8 cellular contexts compared by ENCODE assay signal in genomic region chr6:43770417-43771209, GRCh38. TPM values are rescaled to one million over a fixed set of nuclear protein-coding genes. Genes with fewer than 3 reads are reported as not detected.
DNase-seq lines count a peak whose midpoint lies in the region; ATAC-seq and TF ChIP-seq lines count a peak whose summit lies in the region.

No MANE protein-coding gene starts in this region.

- H3K27ac Mint-ChIP-seq in CD4-positive, alpha-beta T cell: no peak overlapping the region
- H3K27ac Mint-ChIP-seq in HFFc6 (peak overlapping the region; percentile 83), osteocyte (ENCODE audit: unreplicated experiment) (peak overlapping the region; percentile 87)

- peaks cover 13% of the 10 kb centered on the region for H3K4me1 ChIP-seq in cardiac muscle cell (ENCODE audit: low read depth)

- no peaks in the 10 kb centered on the region for H3K9me3 Mint-ChIP-seq in CD4-positive, alpha-beta T cell
- H3K9me3 Mint-ChIP-seq in HFFc6 (no peaks in the 10 kb centered on the region), osteocyte (ENCODE audit: unreplicated experiment) (no peaks in the 10 kb centered on the region)

- H3K27me3 ChIP-seq in CD4-positive, alpha-beta T cell (ENCODE audit: control insufficient read depth, insufficient read depth, low read length): peaks cover 28% of the 10 kb centered on the region
- H3K27me3 ChIP-seq in cardiac muscle cell: no peaks in the 10 kb centered on the region

- H3K36me3 Mint-ChIP-seq in CD4-positive, alpha-beta T cell (ENCODE audit: low read depth): no peaks in the 10 kb centered on the region
- H3K36me3 Mint-ChIP-seq in HFFc6 (ENCODE audit: low read depth) (no peaks in the 10 kb centered on the region), osteocyte (ENCODE audit: unreplicated experiment) (no peaks in the 10 kb centered on the region)

- H3K9me3 ChIP-seq in CD4-positive, alpha-beta T cell (ENCODE audit: control insufficient read depth, low read length): no peaks in the 10 kb centered on the region
- no peaks in the 10 kb centered on the region for H3K9me3 ChIP-seq in cardiac muscle cell (ENCODE audit: low read depth)

- no peak overlapping the region for H3K27ac ChIP-seq in CD4-positive, alpha-beta T cell (ENCODE audit: low read depth, low read length)
- H3K27ac ChIP-seq in adipose tissue (ENCODE audit: low read depth, low read length) (peak overlapping the region; percentile 66), cardiac muscle cell (peak overlapping the region; percentile 90)

- TF ChIP-seq CTCF in CD4-positive, alpha-beta T cell (IDR thresholded peaks at IDR 0.05): no peak
- TF ChIP-seq CTCF in HFFc6 (IDR thresholded peaks at IDR 0.05) (no peak), cardiac muscle cell (IDR thresholded peaks at IDR 0.05; ENCODE audit: low read depth, low read length) (no peak), osteocyte (IDR thresholded peaks at IDR 0.05) (no peak)

- H3K27me3 Mint-ChIP-seq in CD4-positive, alpha-beta T cell: peaks cover 44% of the 10 kb centered on the region
- H3K27me3 Mint-ChIP-seq in HFFc6 (ENCODE audit: insufficient read depth) (peaks cover 10% of the 10 kb centered on the region), osteocyte (ENCODE audit: unreplicated experiment) (peaks cover 5% of the 10 kb centered on the region)

- H3K36me3 ChIP-seq in cardiac muscle cell: peaks cover 4% of the 10 kb centered on the region

- H3K4me1 Mint-ChIP-seq in CD4-positive, alpha-beta T cell (ENCODE audit: low read depth): peaks cover 29% of the 10 kb centered on the region
- peaks cover 45% of the 10 kb centered on the region for H3K4me1 Mint-ChIP-seq in HFFc6 (ENCODE audit: low read depth)
- peaks cover 43% of the 10 kb centered on the region for H3K4me1 Mint-ChIP-seq in osteocyte (ENCODE audit: unreplicated experiment)

- whole genome bisulfite sequencing in adipose tissue, 3 donors: 0 to 1% (median 0%) methylated on average over 80 to 84 of the region's 84 CpGs

- ATAC-seq in CD4-positive, alpha-beta T cell (ENCODE audit: poor library complexity): no peak
- ATAC-seq in HG03457 (IDR thresholded peaks at IDR 0.05; ENCODE audit: unreplicated experiment): no peak

- peak overlapping the region; percentile 88 for H3K4me3 Mint-ChIP-seq in CD4-positive, alpha-beta T cell
- H3K4me3 Mint-ChIP-seq in HFFc6 (peak overlapping the region; percentile 94), osteocyte (ENCODE audit: unreplicated experiment) (peak overlapping the region; percentile 85)

- POLR2A ChIA-PET in CD4-positive, alpha-beta T cell (lab: Charles Lee): no interaction called here

- peak overlapping the region; percentile 98 for H3K4me3 ChIP-seq in cardiac muscle cell

- intact Hi-C loops in CD4-positive, alpha-beta T cell (cut with DNase I, micrococcal nuclease): loop anchor here in 1 of 2 experiments (5.0 kb wide), 1 partner anchor 232 kb away; no protein-coding TSS in a partner anchor

- CTCF ChIA-PET in CD4-positive, alpha-beta T cell (lab: Charles Lee): interaction anchor here (1.4 to 3.3 kb wide), 5 partner anchors 48 to 321 kb away, joined by 3 to 20 read pairs (median 5); no protein-coding TSS in a partner anchor

- peak in 2 of 10 experiments; percentile 7 to 53 for DNase-seq in CD4-positive, alpha-beta T cell
- peak; percentile 42 for DNase-seq in HFFc6
- DNase-seq in RKO (ENCODE audit: low spot score): peak; percentile 83
- DNase-seq in cardiac muscle cell (ENCODE audit: low read depth in 1 of 2, low spot score in 1 of 2): peak; percentile 68 to 70
- DNase-seq in osteocyte (ENCODE audit: extremely low spot score, unreplicated experiment): no peak
- no peak for DNase-seq in NCI-H446 treated with DMSO at 0.1 percent for 48 hours (lab: John Stamatoyannopoulos, UW)

RNA-seq across cellular contexts. Expression of gene VEGFA, which starts 0.6 kb away (rescaled TPM):
- total RNA-seq in CD4-positive, alpha-beta T cell: 1 to 10 TPM; 3.5 to 3.7 TPM
- total RNA-seq in HFFc6 (2021; fragmentation: NEBNext Ultra II Directional; extraction: Animal tissue kit (Norgen Biotek cat#: 25700)): 10 to 100 TPM; 26.0 to 37.4 (median 28.3) TPM
- polyA plus RNA-seq in adipose tissue: 100 to 1,000 TPM in 1 of 3 donors, 10 to 100 TPM in 2; 67.5 to 260 (median 90.8) TPM
- 409 and 626 TPM in 2 replicates for total RNA-seq in cardiac muscle cell
- 199 and 228 TPM in 2 replicates for polyA plus RNA-seq in cardiac muscle cell
- total RNA-seq in osteocyte: 59.5 and 69.7 TPM in 2 replicates

Comparison
In these comparisons a context has a peak if more than half of its experiments do, and no peak if none do; other contexts are left out.
1. DNase-seq: peak in HFFc6 (single experiment), RKO (single experiment) and cardiac muscle cell (2 of 2); none in osteocyte (single experiment) and NCI-H446 treated with DMSO at 0.1 percent for 48 hours (single experiment).
2. RNA of gene VEGFA, which starts 0.6 kb away (total RNA-seq): 409 to 626 TPM in cardiac muscle cell, 59.5 to 69.7 TPM in osteocyte and 26.0 to 37.4 TPM in HFFc6; 3.5 to 3.7 TPM in CD4-positive, alpha-beta T cell; every median in the first group is over 4 times any median in the second.
3. Peak in every context shown above with its lines, with median percentiles within 50 percentile points of each other: H3K4me3 Mint-ChIP-seq.